Comparison of ENCODE assay signal across 23 cellular contexts in genomic region chr2:70050631-70051425, GRCh38. TPM values are rescaled to one million over a fixed set of nuclear protein-coding genes. Genes with fewer than 3 reads are reported as not detected.
A peak's percentile ranks its signal among the peaks of the same experiment; 100 is the strongest.
DNase-seq lines count a peak whose midpoint lies in the region; ATAC-seq, FAIRE-seq and TF ChIP-seq lines count a peak whose summit lies in the region.
"Had no signal": no experiment of that assay in that cellular context is flagged by ENCODE, and none has a peak within 500 bp of the region (broad histone marks: within the 10 kb centered on the region; RNA-seq: fewer than 3 reads in every experiment).

No MANE protein-coding gene starts in this region.

- H3K36me3 ChIP-seq in HepG2 (replicated peaks in 1 of 2; ENCODE audit: control insufficient read depth in 1 of 2, insufficient read depth in 2 of 2, low read length in 2 of 2) (peaks cover 18 to 65% of the 10 kb centered on the region in 2 experiments), lower lobe of right lung (peaks cover 89% of the 10 kb centered on the region), body of pancreas (replicated peaks in 1 of 2; ENCODE audit: insufficient read depth in 1 of 2, low read depth in 2 of 2) (peaks cover 0 to 5% of the 10 kb centered on the region in 2 donors)

- intact Hi-C loops in CD4-positive, alpha-beta T cell (cut with DNase I, micrococcal nuclease): no loop called here
- intact Hi-C loops in HepG2 (cut with micrococcal nuclease; ENCODE audit: unreplicated experiment) (loop anchor here (1.0 kb wide), 1 partner anchor 139 kb away; no protein-coding TSS in a partner anchor), lower lobe of right lung (cut with DNase I) (no loop called here), body of pancreas (cut with DNase I) (no loop called here)

- H3K27me3 Mint-ChIP-seq in CD4-positive, alpha-beta T cell: no peaks in the 10 kb centered on the region
- no peaks in the 10 kb centered on the region for H3K27me3 Mint-ChIP-seq in activated T-helper 17 cell treated with anti-CD3 and anti-CD28 coated beads, Interleukin-2, amount 50 U/mL, for 72 hours
- H3K27me3 Mint-ChIP-seq: IgD-negative memory B cell had no signal

- in situ Hi-C loops in HepG2 (cut with HindIII; ENCODE audit: extremely low pct_ligation_motif_present, low pct_unique_long_range_greater_than_20kb): no loop called here

- FAIRE-seq in A549 (lab: Jason Lieb, UNC) (no peak), HepG2 (lab: Jason Lieb, UNC) (peak; percentile 79)
- FAIRE-seq: A204.1, GM12878, H1 had no signal

- DNase-seq in A549 (ENCODE audit: low read depth in 1 of 2, low spot score in 1 of 2) (no peak), HepG2 (ENCODE audit: low spot score) (peak; percentile 81), lower lobe of right lung (no peak), kidney tubule cell (ENCODE audit: low spot score) (no peak), coronary artery (ENCODE audit: low spot score) (no peak), body of pancreas (no peak)
- DNase-seq in CD4-positive, alpha-beta T cell: no peak
- DNase-seq: AML-193; CD8-positive, alpha-beta T cell; COR-L47; DMS 273 treated with DMSO at 0.1 percent for 48 hours; DMS53; DND-41; EL; H9; KBM-7 had no signal

- POLR2A ChIA-PET in A549 (lab: Yijun Ruan, JAX) (no interaction called here), HepG2 (lab: Yijun Ruan, JAX) (interaction anchor here (0.7 to 2.3 kb wide), 4 partner anchors 10 to 136 kb away, joined by 3 to 10 read pairs (median 5); partner anchors contain the start of gene MXD1)
- POLR2A ChIA-PET in CD4-positive, alpha-beta T cell (lab: Charles Lee): interaction anchor here (1.2 kb wide), 1 partner anchor 34 kb away, joined by 4 read pairs; no protein-coding TSS in a partner anchor

- TF ChIP-seq CTCF in A549 (IDR thresholded peaks at IDR 0.05) (no peak), HepG2 (CRISPR knock-in tag; IDR thresholded peaks at IDR 0.05) (no peak), lower lobe of right lung (IDR thresholded peaks at IDR 0.05) (no peak), coronary artery (IDR thresholded peaks at IDR 0.05) (no peak), body of pancreas (IDR thresholded peaks at IDR 0.05) (no peak)
- TF ChIP-seq CTCF in CD4-positive, alpha-beta T cell (IDR thresholded peaks at IDR 0.05): no peak

- H3K9me3 ChIP-seq in A549 (no peaks in the 10 kb centered on the region), HepG2 (ENCODE audit: low read length) (no peaks in the 10 kb centered on the region), lower lobe of right lung (no peaks in the 10 kb centered on the region), body of pancreas (no peaks in the 10 kb centered on the region)
- no peaks in the 10 kb centered on the region for H3K9me3 ChIP-seq in CD4-positive, alpha-beta T cell (ENCODE audit: control insufficient read depth, low read length)

- no peaks in the 10 kb centered on the region for H3K4me1 ChIP-seq in A549
- H3K4me1 ChIP-seq in HepG2 (ENCODE audit: insufficient read depth, low read length): peaks cover 17% of the 10 kb centered on the region
- peaks cover 7% of the 10 kb centered on the region for H3K4me1 ChIP-seq in lower lobe of right lung
- H3K4me1 ChIP-seq in body of pancreas: no peaks in the 10 kb centered on the region

- H3K4me3 ChIP-seq in A549 (no peak overlapping the region), HepG2 (replicated peaks in 1 of 3; ENCODE audit: insufficient read depth in 1 of 3, low read depth in 2 of 3, low read length in 3 of 3) (no peak overlapping the region), lower lobe of right lung (no peak overlapping the region), coronary artery (no peak overlapping the region), body of pancreas (no peak overlapping the region)
- H3K4me3 ChIP-seq: GM12878 had no signal

- no peak overlapping the region for H3K4me3 Mint-ChIP-seq in CD4-positive, alpha-beta T cell
- no peak overlapping the region for H3K4me3 Mint-ChIP-seq in activated T-helper 17 cell treated with anti-CD3 and anti-CD28 coated beads, Interleukin-2, amount 50 U/mL, for 72 hours
- H3K4me3 Mint-ChIP-seq: CD8-positive, alpha-beta T cell; H9 had no signal

- no peaks in the 10 kb centered on the region for H3K9me3 Mint-ChIP-seq in CD4-positive, alpha-beta T cell
- no peaks in the 10 kb centered on the region for H3K9me3 Mint-ChIP-seq in activated T-helper 17 cell treated with anti-CD3 and anti-CD28 coated beads, Interleukin-2, amount 50 U/mL, for 72 hours
- H3K9me3 Mint-ChIP-seq: CD8-positive, alpha-beta T cell; H9; IgD-negative memory B cell had no signal

- no peak overlapping the region for H3K27ac ChIP-seq in A549
- H3K27ac ChIP-seq in CD4-positive, alpha-beta T cell (ENCODE audit: low read depth, low read length): no peak overlapping the region
- peak overlapping the region; percentile 66 for H3K27ac ChIP-seq in HepG2 (ENCODE audit: extremely low read length, insufficient read depth, low read length)
- H3K27ac ChIP-seq in lower lobe of right lung: no peak overlapping the region
- no peak overlapping the region for H3K27ac ChIP-seq in coronary artery
- H3K27ac ChIP-seq in body of pancreas: no peak overlapping the region
- H3K27ac ChIP-seq: C4-2B, HL-60 had no signal

- no peak overlapping the region for H3K9ac ChIP-seq in HepG2 (ENCODE audit: insufficient read depth, low read depth, low read length)

- TF ChIP-seq POLR2A in A549 (IDR thresholded peaks at IDR 0.05; ENCODE audit: low read length): no peak
- TF ChIP-seq POLR2A in HepG2 (IDR thresholded peaks at IDR 0.05; ENCODE audit: insufficient read depth in 1 of 2, low read depth in 2 of 2, low read length in 2 of 2): no peak
- TF ChIP-seq POLR2A in body of pancreas (IDR thresholded peaks at IDR 0.05): no peak

- no peaks in the 10 kb centered on the region for H4K20me1 ChIP-seq in HepG2 (ENCODE audit: insufficient read depth, low read length)

- WGBS in A549 (ENCODE audit: missing lambda C conversion rate): 72% methylated on average over 5 of the region's 5 CpGs
- WGBS in HepG2 (ENCODE audit: low lambda C conversion rate): 52% methylated on average over 5 of the region's 5 CpGs
- WGBS in body of pancreas, 2 donors: 74 to 76% methylated on average over 5 of the region's 5 CpGs

- ATAC-seq in A549 (no peak), HepG2 (peak; percentile 71), lower lobe of right lung (no peak), body of pancreas (no peak)
- ATAC-seq in CD4-positive, alpha-beta T cell (ENCODE audit: poor library complexity): no peak
- no peak for ATAC-seq in activated T-helper 17 cell treated with anti-CD3 and anti-CD28 coated beads, Interleukin-2, amount 50 U/mL, for 72 hours (replicated peaks)
- ATAC-seq: CD8-positive, alpha-beta T cell; GM12878 had no signal

- CTCF ChIA-PET in A549 (lab: Yijun Ruan, JAX) (interaction anchor here (1.1 to 1.6 kb wide), 2 partner anchors 9 to 92 kb away, joined by 3 read pairs; no protein-coding TSS in a partner anchor), HepG2 (lab: Yijun Ruan, JAX; ENCODE audit: low intra/inter-chr PET ratio, low total read pairs) (no interaction called here)
- CTCF ChIA-PET in CD4-positive, alpha-beta T cell (lab: Charles Lee): no interaction called here

- TF ChIP-seq EP300 in A549 (IDR thresholded peaks at IDR 0.05) (no peak), HepG2 (IDR thresholded peaks at IDR 0.05; ENCODE audit: low read depth in 2 of 2, low read length in 2 of 2) (peak in 1 of 2 experiments; percentile 76; a peak in 2 of 4 replicates), HepG2 (CRISPR knock-in tag; IDR thresholded peaks at IDR 0.05; ENCODE audit: borderline replicate concordance) (no peak; the same call in 1 of the 2 replicates)

- no peaks in the 10 kb centered on the region for H3K27me3 ChIP-seq in CD4-positive, alpha-beta T cell (ENCODE audit: control insufficient read depth, insufficient read depth, low read length)
- H3K27me3 ChIP-seq in HepG2 (ENCODE audit: control insufficient read depth in 1 of 2, insufficient read depth in 2 of 2, low read length in 2 of 2) (no peaks in the 10 kb centered on the region), lower lobe of right lung (ENCODE audit: low read depth) (no peaks in the 10 kb centered on the region), body of pancreas (no peaks in the 10 kb centered on the region)

- H3K4me2 ChIP-seq in A549: no peak overlapping the region
- peak overlapping the region; percentile 19; the same call in 1 of the 2 replicates for H3K4me2 ChIP-seq in HepG2 (ENCODE audit: low read depth, low read length)

- H3K79me2 ChIP-seq in HepG2 (ENCODE audit: insufficient read depth, low read length): no peaks in the 10 kb centered on the region

- H3K27ac Mint-ChIP-seq in CD4-positive, alpha-beta T cell: peak overlapping the region; percentile 39
- H3K27ac Mint-ChIP-seq in activated T-helper 17 cell treated with anti-CD3 and anti-CD28 coated beads, Interleukin-2, amount 50 U/mL, for 72 hours: peak overlapping the region; percentile 20
- H3K27ac Mint-ChIP-seq: CD8-positive, alpha-beta T cell; IgD-negative memory B cell had no signal

- peaks cover 9% of the 10 kb centered on the region for H3K4me1 Mint-ChIP-seq in CD4-positive, alpha-beta T cell (ENCODE audit: low read depth)
- H3K4me1 Mint-ChIP-seq in activated T-helper 17 cell treated with anti-CD3 and anti-CD28 coated beads, Interleukin-2, amount 50 U/mL, for 72 hours: peaks cover 5% of the 10 kb centered on the region
- H3K4me1 Mint-ChIP-seq: H9 had no signal

- H3K36me3 Mint-ChIP-seq in CD4-positive, alpha-beta T cell (ENCODE audit: low read depth): peaks cover 90% of the 10 kb centered on the region
- peaks cover 90% of the 10 kb centered on the region for H3K36me3 Mint-ChIP-seq in activated T-helper 17 cell treated with anti-CD3 and anti-CD28 coated beads, Interleukin-2, amount 50 U/mL, for 72 hours (ENCODE audit: low read depth)

- TF ChIP-seq RAD21 in A549 (conservative IDR thresholded peaks at IDR 0.05 in 1 of 2, IDR thresholded peaks at IDR 0.05 in 1 of 2) (no peak), HepG2 (CRISPR knock-in tag; IDR thresholded peaks at IDR 0.05) (0 out of 2 replicates have a peak, but pooled peaks have one; percentile 13)

- H2AFZ ChIP-seq in HepG2 (ENCODE audit: low read length): no peak overlapping the region

- no TSS peak for BruUV-seq in HepG2 (replicated peaks; lab: Mats Ljungman, UMichigan)

RNA-seq across cellular contexts. Expression of gene PCBP1, which starts 36.4 kb away (rescaled TPM):
- 86.8 and 134 TPM in 2 replicates for polyA plus RNA-seq in A549 (2011; rRNA removed)
- polyA plus RNA-seq in A549 (2012; cell fraction: cytosol; rRNA removed): 207 and 256 TPM in 2 replicates
- polyA plus RNA-seq in A549 (2012; cell fraction: nucleus; rRNA removed): 280 and 285 TPM in 2 replicates
- 284 to 310 TPM (median 304 TPM) in 3 replicates for polyA plus RNA-seq in A549 (2017; fragmentation: RNase III; extraction: RNeasy Plus Mini Kit Qiagen cat#74134 plus additional on column Dnase treatment)
- polyA minus RNA-seq in A549 (2011; rRNA and poly(A)+ RNA removed): 92.8 and 115 TPM in 2 replicates
- total RNA-seq in CD4-positive, alpha-beta T cell: 100 to 1,000 TPM; 228 to 233 TPM
- 100 to 1,000 TPM; 385 to 468 TPM for total RNA-seq in activated T-helper 17 cell treated with anti-CD3 and anti-CD28 coated beads, Interleukin-2, amount 50 U/mL, for 72 hours
- 32.0 and 104 TPM in 2 replicates for total RNA-seq in HepG2 (2016; rRNA removed; fragmentation: Illumina TruSeq; extraction: Trizol)
- 39.6 and 40.9 TPM in 2 replicates for total RNA-seq in HepG2 (2016; cell fraction: cytosol; rRNA removed; fragmentation: Illumina TruSeq; extraction: Trizol; ENCODE audit: low read depth)
- total RNA-seq in HepG2 (2016; cell fraction: insoluble cytoplasmic fraction; rRNA removed; fragmentation: Illumina TruSeq; extraction: Trizol): 30.2 and 107 TPM in 2 replicates
- total RNA-seq in HepG2 (2016; cell fraction: membrane; rRNA removed; fragmentation: Illumina TruSeq; extraction: Trizol): 84.5 and 86.5 TPM in 2 replicates
- total RNA-seq in HepG2 (2016; cell fraction: nucleus; rRNA removed; fragmentation: Illumina TruSeq; extraction: Trizol): 54.5 and 55.6 TPM in 2 replicates
- polyA plus RNA-seq in HepG2 (2011; rRNA removed): 137 and 144 TPM in 2 replicates
- polyA plus RNA-seq in HepG2 (2011; cell fraction: cytosol; rRNA removed): 140 and 145 TPM in 2 replicates
- polyA plus RNA-seq in HepG2 (2011; cell fraction: nucleus; rRNA removed): 80.5 and 83.2 TPM in 2 replicates
- polyA plus RNA-seq in HepG2 (2012): 391 and 423 TPM in 2 replicates
- 248 and 249 TPM in 2 replicates for polyA plus RNA-seq in HepG2 (2016; cell fraction: cytosol; fragmentation: Illumina TruSeq; extraction: Trizol; ENCODE audit: low read depth)
- polyA plus RNA-seq in HepG2 (2016; cell fraction: insoluble cytoplasmic fraction; fragmentation: Illumina TruSeq; extraction: Trizol; ENCODE audit: low read depth): 461 and 517 TPM in 2 replicates
- polyA plus RNA-seq in HepG2 (2016; cell fraction: membrane; fragmentation: Illumina TruSeq; extraction: Trizol; ENCODE audit: low read depth): 274 and 290 TPM in 2 replicates
- 271 and 294 TPM in 2 replicates for polyA plus RNA-seq in HepG2 (2016; cell fraction: nucleus; fragmentation: Illumina TruSeq; extraction: Trizol; ENCODE audit: insufficient read depth, low read depth)
- polyA minus RNA-seq in HepG2 (2011; rRNA and poly(A)+ RNA removed; ENCODE audit: low replicate concordance): 74.9 and 159 TPM in 2 replicates
- polyA minus RNA-seq in HepG2 (2011; cell fraction: cytosol; rRNA and poly(A)+ RNA removed): 114 and 126 TPM in 2 replicates
- polyA minus RNA-seq in HepG2 (2011; cell fraction: nucleus; rRNA and poly(A)+ RNA removed): 41.5 and 41.8 TPM in 2 replicates
- 308 TPM for total RNA-seq in lower lobe of right lung
- total RNA-seq in body of pancreas: 100 to 1,000 TPM in 1 of 2 donors, 10 to 100 TPM in 1; 97.9 to 128 TPM

Comparison
In these comparisons a context has a peak if more than half of its experiments do, and no peak if none do; other contexts are left out.
1. Of the 38 proteins assayed by ChIP-seq in both HepG2 and A549: peak only in HepG2: CEBPB, CHD4, FOSL2, HDAC2, KDM1A, MAX and 1 more; only in A549: REST; in both: none; in neither: 28; mixed calls (peak in some experiments, not most) for 2.